Comparison of ENCODE assay signal across 36 cellular contexts in the genomic region with DNA sequence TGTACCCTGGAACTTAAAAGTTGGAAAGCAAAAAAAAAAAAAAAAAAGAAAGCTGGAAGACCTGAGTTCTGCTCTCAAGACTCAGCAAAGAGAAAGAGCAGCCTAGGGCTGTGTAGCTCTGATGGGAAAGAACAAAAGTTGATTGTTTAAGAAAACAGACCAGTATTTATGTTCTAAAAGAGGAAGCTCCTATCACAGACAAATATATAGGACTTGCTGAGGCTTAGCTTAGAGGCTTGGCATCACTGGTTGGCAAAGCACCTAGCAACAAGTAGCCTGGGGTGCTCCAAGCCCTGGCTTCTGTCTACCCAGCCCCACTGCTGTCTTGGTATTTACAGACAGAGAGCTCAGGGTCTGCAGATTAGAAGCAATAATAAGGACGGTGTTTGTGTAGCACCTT. TPM values are rescaled to one million over a fixed set of nuclear protein-coding genes. Genes with fewer than 3 reads are reported as not detected.
"Had no signal": no experiment of that assay in that cellular context is flagged by ENCODE, and none has a peak within 500 bp of the region (broad histone marks: within the 10 kb centered on the region; RNA-seq: fewer than 3 reads in every experiment).

No MANE protein-coding gene starts in this region.

- DNase-seq: activated CD4-positive, alpha-beta T cell treated with anti-CD3 and anti-CD28 coated beads, Interleukin-2, amount 50 U/mL, for 1 hour; activated CD8-positive, alpha-beta memory T cell treated with anti-CD3 and anti-CD28 coated beads, Interleukin-2, amount 10 ng/mL, durations not matched to agents 7 days and 5 days; activated CD8-positive, alpha-beta T cell treated with anti-CD3 and anti-CD28 coated beads, Interleukin-2, amount 10 ng/mL, durations not matched to agents 7 days and 5 days; activated effector memory CD4-positive, alpha-beta T cell treated with Interleukin-2 at 50 U/mL for 16 hours; activated naive CD4-positive, alpha-beta T cell treated with anti-CD3 and anti-CD28 coated beads for 36 hours; activated naive CD8-positive, alpha-beta T cell treated with anti-CD3 and anti-CD28 coated beads for 36 hours; activated T-cell treated with anti-CD3 and anti-CD28 coated beads for 4 hours; adrenal gland; aorta; body of pancreas; cerebellar nuclear complex; dorsolateral prefrontal cortex; effector memory CD4-positive, alpha-beta T cell; erythroblast; head of caudate nucleus; hippocampal formation; left cardiac atrium; mammary epithelial cell; naive thymus-derived CD4-positive, alpha-beta T cell; ovary; retina; sigmoid colon; small intestine; stimulated activated CD4-positive, alpha-beta T cell treated with anti-CD3 and anti-CD28 coated beads, Interleukin-4, amount 100 ng/mL, for 4 hours; stimulated activated CD8-positive, alpha-beta memory T cell treated with anti-CD3 and anti-CD28 coated beads, Interleukin-4, amount 100 ng/mL, for 48 hours; stimulated activated naive CD8-positive, alpha-beta T cell treated with anti-CD3 and anti-CD28 coated beads, Interleukin-15, amount 100 ng/mL, for 72 hours; T-helper 2 cell; upper lobe of left lung had no signal

- H3K4me1 ChIP-seq: adrenal gland, body of pancreas, gastroesophageal sphincter, prostate gland, sigmoid colon, upper lobe of left lung, vagina had no signal

- FAIRE-seq: keratinocyte, small intestine had no signal

- H3K27ac ChIP-seq: adrenal gland, body of pancreas, cardiac muscle cell, coronary artery, dorsolateral prefrontal cortex, gastroesophageal sphincter, ovary, prostate gland, sigmoid colon, upper lobe of left lung, vagina had no signal

- H3K36me3 ChIP-seq: adrenal gland, cardiac muscle cell, gastroesophageal sphincter, ovary, prostate gland, sigmoid colon, upper lobe of left lung, vagina had no signal

- H3K9me3 ChIP-seq: adrenal gland, body of pancreas, gastroesophageal sphincter, ovary, prostate gland, sigmoid colon, upper lobe of left lung, vagina had no signal

- ATAC-seq: activated CD8-positive, alpha-beta memory T cell treated with anti-CD3 and anti-CD28 coated beads, Interleukin-2, amount 10 ng/mL, durations not matched to agents 7 days and 5 days; activated CD8-positive, alpha-beta T cell treated with anti-CD3 and anti-CD28 coated beads, Interleukin-2, amount 10 ng/mL, durations not matched to agents 7 days and 5 days; body of pancreas; gastroesophageal sphincter; left cardiac atrium; naive thymus-derived CD4-positive, alpha-beta T cell; stimulated activated memory B cell treated with anti-CD40 and anti-IgM and Interleukin-4, amounts not matched to agents 10 μg/mL and 1 μg/mL and 100 μg/mL, for 72 hours; stimulated activated naive CD8-positive, alpha-beta T cell treated with anti-CD3 and anti-CD28 coated beads, Interleukin-15, amount 100 ng/mL, for 72 hours; WTC11 had no signal

- H3K27me3 ChIP-seq: adrenal gland, body of pancreas, cardiac muscle cell, dorsolateral prefrontal cortex, gastroesophageal sphincter, ovary, sigmoid colon, upper lobe of left lung, vagina had no signal

- H3K4me3 ChIP-seq: adrenal gland, body of pancreas, cardiac muscle cell, coronary artery, dorsolateral prefrontal cortex, gastroesophageal sphincter, ovary, prostate gland, sigmoid colon, upper lobe of left lung, vagina had no signal

RNA-seq across cellular contexts. Expression of a gene that starts 36.8 kb away (rescaled TPM):
- total RNA-seq: activated CD8-positive, alpha-beta T cell treated with anti-CD3 and anti-CD28 coated beads, Interleukin-2, amount 10 ng/mL, durations not matched to agents 7 days and 5 days had no signal
- polyA plus RNA-seq: naive thymus-derived CD4-positive, alpha-beta T cell had no signal
